Comparison of ENCODE assay signal across 33 cellular contexts in genomic region chr2:15706986-15707632, GRCh38.
DNase-seq lines count a peak whose midpoint lies in the region; ATAC-seq and TF ChIP-seq lines count a peak whose summit lies in the region.
"Had no signal": no experiment of that assay in that cellular context is flagged by ENCODE, and none has a peak within 500 bp of the region (broad histone marks: within the 10 kb centered on the region; RNA-seq: fewer than 3 reads in every experiment).

No MANE protein-coding gene starts in this region.

- H3K23ac ChIP-seq in trophoblast cell (ENCODE audit: low read length): no peak overlapping the region

- no peak for TF ChIP-seq CTCF in activated CD8-positive, alpha-beta T cell treated with anti-CD3 and anti-CD28 coated beads for 36 hours (IDR thresholded peaks at IDR 0.05)

- H3K4me3 Mint-ChIP-seq in activated CD8-positive, alpha-beta T cell treated with anti-CD3 and anti-CD28 coated beads for 36 hours: no peak overlapping the region
- H3K4me3 Mint-ChIP-seq: B cell; CD14-positive monocyte; CD4-positive, alpha-beta memory T cell; CD4-positive, alpha-beta T cell; CD8-positive, alpha-beta memory T cell; CD8-positive, alpha-beta T cell had no signal

- H3K27ac ChIP-seq in trophoblast cell (ENCODE audit: low read depth, low read length): no peak overlapping the region
- H3K27ac ChIP-seq: 22Rv1; A549; BLaER1; BLaER1 treated with 17β-estradiol and CSF1 and Interleukin-3, amounts not matched to agents 10 nM and 100 nM; C4-2B had no signal

- H3K4me1 ChIP-seq in trophoblast cell (ENCODE audit: control insufficient read depth in 1 of 2, insufficient read depth in 2 of 2, low read length in 2 of 2): peaks cover 3 to 15% of the 10 kb centered on the region in 2 experiments
- H3K4me1 ChIP-seq: BE2C, BLaER1, Caco-2 had no signal

- WGBS in trophoblast cell (ENCODE audit: extremely low coverage, insufficient coverage, insufficient read length): no CpG with 5 or more reads among the region's 7 CpGs

- H2BK120ac ChIP-seq in trophoblast cell (ENCODE audit: insufficient read depth, low read length, poor library complexity): peak overlapping the region; percentile 12

- H4K91ac ChIP-seq in trophoblast cell (ENCODE audit: low read depth, low read length): peak overlapping the region; percentile 31

- no peaks in the 10 kb centered on the region for H3K36me3 ChIP-seq in trophoblast cell (ENCODE audit: control insufficient read depth in 1 of 2, insufficient read depth in 2 of 2, low read length in 2 of 2)
- H3K36me3 ChIP-seq: BE2C; BLaER1; BLaER1 treated with 17β-estradiol and CSF1 and Interleukin-3, amounts not matched to agents 10 nM and 100 nM had no signal

- no peak overlapping the region for H3K4me2 ChIP-seq in trophoblast cell (ENCODE audit: low read length)
- H3K4me2 ChIP-seq: A549; BLaER1; BLaER1 treated with 17β-estradiol and CSF1 and Interleukin-3, amounts not matched to agents 10 nM and 100 nM had no signal

- DNase-seq in NCI-H2171 treated with DMSO at 0.1 percent for 48 hours (lab: John Stamatoyannopoulos, UW) (peak; percentile 7), NCI-H2171 (lab: John Stamatoyannopoulos, UW) (no peak), SK-N-DZ (ENCODE audit: low spot score) (peak; percentile 92), trophoblast cell (peak; percentile 90 to 91)
- no peak for DNase-seq in activated CD8-positive, alpha-beta T cell treated with anti-CD3 and anti-CD28 coated beads for 36 hours
- DNase-seq: 8988T; ACHN; AML-193; BE2C; C1 segment of cervical spinal cord; Caco-2; Calu3; CD4-positive, alpha-beta memory T cell; CD4-positive, alpha-beta T cell; CD4-positive, CD25-positive, alpha-beta regulatory T cell; CD8-positive, alpha-beta memory T cell; CD8-positive, alpha-beta T cell; COR-L47; DMS 273 treated with DMSO at 0.1 percent for 48 hours; DMS153; DMS53; DMS79; DMS79 treated with DMSO at 0.1 percent for 48 hours; DND-41; EL had no signal

- H2AK5ac ChIP-seq in trophoblast cell (ENCODE audit: low read length): no peak overlapping the region

- no peak overlapping the region for H3K14ac ChIP-seq in trophoblast cell (ENCODE audit: low read length)

- no peak overlapping the region for H3K27ac Mint-ChIP-seq in activated CD8-positive, alpha-beta T cell treated with anti-CD3 and anti-CD28 coated beads for 36 hours
- H3K27ac Mint-ChIP-seq: B cell; CD14-positive monocyte; CD4-positive, alpha-beta memory T cell; CD4-positive, alpha-beta T cell; CD4-positive, CD25-positive, alpha-beta regulatory T cell; CD8-positive, alpha-beta memory T cell; CD8-positive, alpha-beta T cell had no signal

- intact Hi-C loops in activated CD8-positive, alpha-beta T cell treated with anti-CD3 and anti-CD28 coated beads for 36 hours (cut with micrococcal nuclease): no loop called here

- H3K9me3 Mint-ChIP-seq in activated CD8-positive, alpha-beta T cell treated with anti-CD3 and anti-CD28 coated beads for 36 hours: no peaks in the 10 kb centered on the region
- H3K9me3 Mint-ChIP-seq: CD4-positive, alpha-beta memory T cell; CD4-positive, alpha-beta T cell; CD8-positive, alpha-beta T cell had no signal

- H3K4me3 ChIP-seq in trophoblast cell (ENCODE audit: low read depth, low read length): no peak overlapping the region
- H3K4me3 ChIP-seq: A549; BLaER1; BLaER1 treated with 17β-estradiol and CSF1 and Interleukin-3, amounts not matched to agents 10 nM and 100 nM had no signal

- H2BK12ac ChIP-seq in trophoblast cell (ENCODE audit: low read length): no peak overlapping the region

- no peak overlapping the region for H2AFZ ChIP-seq in trophoblast cell (ENCODE audit: insufficient read depth, low read length, poor library complexity)

- H3K18ac ChIP-seq in trophoblast cell (ENCODE audit: low read length): no peak overlapping the region

- CTCF ChIA-PET in activated CD8-positive, alpha-beta T cell treated with anti-CD3 and anti-CD28 coated beads for 36 hours (lab: Charles Lee): no interaction called here

- H3K79me1 ChIP-seq in trophoblast cell (ENCODE audit: low read length): peaks cover 4% of the 10 kb centered on the region

- H3K79me2 ChIP-seq in trophoblast cell (ENCODE audit: control insufficient read depth, insufficient read depth, low read length, poor library complexity): no peaks in the 10 kb centered on the region

- H2BK5ac ChIP-seq in trophoblast cell (ENCODE audit: low read depth, low read length, poor library complexity): no peak overlapping the region

- POLR2A ChIA-PET in activated CD8-positive, alpha-beta T cell treated with anti-CD3 and anti-CD28 coated beads for 36 hours (lab: Charles Lee): no interaction called here

- no peak for ATAC-seq in activated CD8-positive, alpha-beta T cell treated with anti-CD3 and anti-CD28 coated beads for 36 hours
- no peak for ATAC-seq in HG03442 (IDR thresholded peaks at IDR 0.05; ENCODE audit: unreplicated experiment)
- ATAC-seq: A549; CD8-positive, alpha-beta T cell had no signal

- no peak overlapping the region for H3K4ac ChIP-seq in trophoblast cell (ENCODE audit: low read depth, low read length)

- no peaks in the 10 kb centered on the region for H3K4me1 Mint-ChIP-seq in activated CD8-positive, alpha-beta T cell treated with anti-CD3 and anti-CD28 coated beads for 36 hours (ENCODE audit: low read depth)
- H3K4me1 Mint-ChIP-seq: B cell; CD14-positive monocyte; CD4-positive, alpha-beta memory T cell; CD4-positive, CD25-positive, alpha-beta regulatory T cell; CD8-positive, alpha-beta memory T cell had no signal

- no peaks in the 10 kb centered on the region for H3K27me3 ChIP-seq in trophoblast cell (ENCODE audit: insufficient read depth, low read length)
- H3K27me3 ChIP-seq: BE2C; BLaER1; BLaER1 treated with 17β-estradiol and CSF1 and Interleukin-3, amounts not matched to agents 10 nM and 100 nM had no signal

- H3K9me3 ChIP-seq in trophoblast cell (ENCODE audit: insufficient read depth, low read depth, low read length): no peaks in the 10 kb centered on the region
- H3K9me3 ChIP-seq: A549, BE2C, BLaER1, Caco-2 had no signal

- no peaks in the 10 kb centered on the region for H3K36me3 Mint-ChIP-seq in activated CD8-positive, alpha-beta T cell treated with anti-CD3 and anti-CD28 coated beads for 36 hours (ENCODE audit: low read depth)
- H3K36me3 Mint-ChIP-seq: CD14-positive monocyte; CD4-positive, alpha-beta memory T cell; CD4-positive, CD25-positive, alpha-beta regulatory T cell; CD8-positive, alpha-beta memory T cell; CD8-positive, alpha-beta T cell had no signal

- no peak overlapping the region for H4K8ac ChIP-seq in trophoblast cell (ENCODE audit: low read depth, low read length)

- H3K27me3 Mint-ChIP-seq in activated CD8-positive, alpha-beta T cell treated with anti-CD3 and anti-CD28 coated beads for 36 hours: no peaks in the 10 kb centered on the region
- H3K27me3 Mint-ChIP-seq: CD4-positive, alpha-beta memory T cell; CD4-positive, CD25-positive, alpha-beta regulatory T cell had no signal

- H3K9ac ChIP-seq in trophoblast cell (ENCODE audit: low read length): no peak overlapping the region
- H3K9ac ChIP-seq: BLaER1; BLaER1 treated with 17β-estradiol and CSF1 and Interleukin-3, amounts not matched to agents 10 nM and 100 nM had no signal

- H4K12ac ChIP-seq in trophoblast cell (ENCODE audit: low read depth, low read length): no peak overlapping the region

Comparison
In these comparisons a context has a peak if more than half of its experiments do, and no peak if none do; other contexts are left out.
1. DNase-seq: peak in NCI-H2171 treated with DMSO at 0.1 percent for 48 hours (single experiment), SK-N-DZ (single experiment) and trophoblast cell (2 of 2); none in NCI-H2171 (single experiment) and activated CD8-positive, alpha-beta T cell treated with anti-CD3 and anti-CD28 coated beads for 36 hours (single experiment).